ENCODE assay signal across 8 cellular contexts in the genomic region with DNA sequence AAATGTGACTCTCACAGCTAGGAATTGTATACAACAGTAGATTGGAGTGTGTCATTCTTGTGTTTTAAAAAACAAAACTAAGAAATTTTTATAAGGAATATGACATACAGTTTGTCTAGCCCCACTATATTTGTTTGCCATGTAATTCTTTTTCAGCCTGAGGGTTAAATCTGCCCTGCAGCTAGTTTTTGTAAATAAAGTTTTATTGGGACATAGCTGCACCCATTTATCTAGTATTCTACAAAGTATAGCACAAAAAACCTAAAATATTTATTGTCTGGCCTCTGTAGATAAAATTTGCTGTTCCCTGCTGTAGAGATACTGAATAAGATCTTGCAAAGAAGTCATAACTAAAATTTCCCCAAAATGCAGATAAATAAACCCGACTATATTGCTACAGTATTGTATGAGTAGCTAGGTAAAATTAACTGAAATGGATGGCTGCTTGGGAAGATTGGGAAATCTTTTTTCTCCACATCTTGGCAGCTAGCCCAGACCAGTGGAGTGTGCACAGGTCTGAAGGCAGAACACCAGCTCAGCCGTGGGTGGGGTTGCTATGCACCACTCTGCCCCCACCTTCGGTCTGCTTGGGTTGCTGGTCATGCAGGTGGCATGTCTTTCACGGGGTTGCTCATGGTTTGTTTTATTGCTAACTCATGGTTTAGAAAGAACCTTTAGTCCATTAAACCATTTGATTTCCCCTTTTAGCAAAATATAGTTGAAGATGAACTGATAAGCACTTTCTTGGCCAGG.
DNase-seq lines count a peak whose midpoint lies in the region; ATAC-seq and TF ChIP-seq lines count a peak whose summit lies in the region.

No MANE protein-coding gene starts in this region.

- peak; percentile 94 for TF ChIP-seq EP300 in Ishikawa (IDR thresholded peaks at IDR 0.05; ENCODE audit: borderline replicate concordance)

- peak; percentile 83 for ATAC-seq in SK-N-SH treated with all-trans-retinoic acid at 6 μM for 48 hours
- no peak for ATAC-seq in HG02970 (IDR thresholded peaks at IDR 0.05; ENCODE audit: low FRiP score, unreplicated experiment)

- TF ChIP-seq CTCF in foreskin fibroblast (IDR thresholded peaks at IDR 0.05; ENCODE audit: low read depth, low read length) = no peak
- no peak for TF ChIP-seq CTCF in retinal pigment epithelial cell (conservative IDR thresholded peaks at IDR 0.05; ENCODE audit: low read depth, low read length)

- TF ChIP-seq RAD21 in Ishikawa (IDR thresholded peaks at IDR 0.05; ENCODE audit: low read depth) = peak; percentile 34; the same call in 1 of the 2 replicates

- H3K4me3 ChIP-seq in foreskin fibroblast (ENCODE audit: low read depth in 1 of 2, low read length in 2 of 2) = no peak overlapping the region
- H3K4me3 ChIP-seq in retinal pigment epithelial cell (ENCODE audit: low read length) = no peak overlapping the region

- DNase-seq in stimulated activated CD4-positive, alpha-beta T cell treated with anti-CD3 and anti-CD28 coated beads, Interleukin-15, amount 100 ng/mL, for 24 hours = peak; percentile 23
- DNase-seq in stimulated activated CD4-positive, alpha-beta T cell treated with anti-CD3 and anti-CD28 coated beads, Interleukin-2, amount 100 ng/mL, for 48 hours = no peak
- peak; percentile 94 to 96 for DNase-seq in foreskin fibroblast
- peak; percentile 89 for DNase-seq in retinal pigment epithelial cell (ENCODE audit: low read depth)
- no peak for DNase-seq in central memory CD4-positive, alpha-beta T cell

TF ChIP-seq in Ishikawa, 13 proteins besides CTCF, POLR2A, EP300 and RAD21:
- TF ChIP-seq USF1 (IDR thresholded peaks at IDR 0.05) (no peak), EGR1 (IDR thresholded peaks at IDR 0.05) (peak; percentile 87), CEBPB (IDR thresholded peaks at IDR 0.05) (peak; percentile 97), YY1 (IDR thresholded peaks at IDR 0.05; ENCODE audit: low read depth) (0 out of 2 replicates have a peak, but pooled peaks have one; percentile 18), REST (IDR thresholded peaks at IDR 0.05; ENCODE audit: low read depth) (no peak), FOXM1 (IDR thresholded peaks at IDR 0.05; ENCODE audit: borderline replicate concordance, low read depth) (peak; percentile 75; the same call in 1 of the 2 replicates), TAF1 (IDR thresholded peaks at IDR 0.05; ENCODE audit: low read depth) (no peak), TEAD4 (IDR thresholded peaks at IDR 0.05) (peak; percentile 82), TCF12 (IDR thresholded peaks at IDR 0.05; ENCODE audit: low read depth) (peak; percentile 90), NFIC (IDR thresholded peaks at IDR 0.05) (peak; percentile 95)
- TF ChIP-seq, protein P1, sequence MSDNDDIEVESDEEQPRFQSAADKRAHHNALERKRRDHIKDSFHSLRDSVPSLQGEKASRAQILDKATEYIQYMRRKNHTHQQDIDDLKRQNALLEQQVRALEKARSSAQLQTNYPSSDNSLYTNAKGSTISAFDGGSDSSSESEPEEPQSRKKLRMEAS (IDR thresholded peaks at IDR 0.05) = peak; percentile 71

TF ChIP-seq in SK-N-SH treated with all-trans-retinoic acid at 6 μM for 48 hours, 23 proteins besides CTCF, POLR2A, EP300 and RAD21:
- TF ChIP-seq ISL1 (CRISPR knock-in tag; IDR thresholded peaks at IDR 0.05) (0 out of 2 replicates have a peak, but pooled peaks have one; percentile 4), ZFP3 (CRISPR knock-in tag; IDR thresholded peaks at IDR 0.05) (no peak), GLIS3 (CRISPR knock-in tag; IDR thresholded peaks at IDR 0.05) (no peak), RARB (CRISPR knock-in tag; IDR thresholded peaks at IDR 0.05) (no peak)
- TF ChIP-seq, protein P2, sequence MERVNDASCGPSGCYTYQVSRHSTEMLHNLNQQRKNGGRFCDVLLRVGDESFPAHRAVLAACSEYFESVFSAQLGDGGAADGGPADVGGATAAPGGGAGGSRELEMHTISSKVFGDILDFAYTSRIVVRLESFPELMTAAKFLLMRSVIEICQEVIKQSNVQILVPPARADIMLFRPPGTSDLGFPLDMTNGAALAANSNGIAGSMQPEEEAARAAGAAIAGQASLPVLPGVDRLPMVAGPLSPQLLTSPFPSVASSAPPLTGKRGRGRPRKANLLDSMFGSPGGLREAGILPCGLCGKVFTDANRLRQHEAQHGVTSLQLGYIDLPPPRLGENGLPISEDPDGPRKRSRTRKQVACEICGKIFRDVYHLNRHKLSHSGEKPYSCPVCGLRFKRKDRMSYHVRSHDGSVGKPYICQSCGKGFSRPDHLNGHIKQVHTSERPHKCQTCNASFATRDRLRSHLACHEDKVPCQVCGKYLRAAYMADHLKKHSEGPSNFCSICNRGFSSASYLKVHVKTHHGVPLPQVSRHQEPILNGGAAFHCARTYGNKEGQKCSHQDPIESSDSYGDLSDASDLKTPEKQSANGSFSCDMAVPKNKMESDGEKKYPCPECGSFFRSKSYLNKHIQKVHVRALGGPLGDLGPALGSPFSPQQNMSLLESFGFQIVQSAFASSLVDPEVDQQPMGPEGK (CRISPR knock-in tag; IDR thresholded peaks at IDR 0.05; ENCODE audit: borderline replicate concordance) = peak; percentile 50; the same call in 1 of the 2 replicates

Comparison
In these comparisons a context has a peak if more than half of its experiments do, and no peak if none do; other contexts are left out.
1. DNase-seq: peak in stimulated activated CD4-positive, alpha-beta T cell treated with anti-CD3 and anti-CD28 coated beads, Interleukin-15, amount 100 ng/mL, for 24 hours (single experiment), foreskin fibroblast (2 of 2) and retinal pigment epithelial cell (single experiment); none in stimulated activated CD4-positive, alpha-beta T cell treated with anti-CD3 and anti-CD28 coated beads, Interleukin-2, amount 100 ng/mL, for 48 hours (0 of 2) and central memory CD4-positive, alpha-beta T cell (single experiment).